1 cellular context compared by ENCODE assay signal in the genomic region with DNA sequence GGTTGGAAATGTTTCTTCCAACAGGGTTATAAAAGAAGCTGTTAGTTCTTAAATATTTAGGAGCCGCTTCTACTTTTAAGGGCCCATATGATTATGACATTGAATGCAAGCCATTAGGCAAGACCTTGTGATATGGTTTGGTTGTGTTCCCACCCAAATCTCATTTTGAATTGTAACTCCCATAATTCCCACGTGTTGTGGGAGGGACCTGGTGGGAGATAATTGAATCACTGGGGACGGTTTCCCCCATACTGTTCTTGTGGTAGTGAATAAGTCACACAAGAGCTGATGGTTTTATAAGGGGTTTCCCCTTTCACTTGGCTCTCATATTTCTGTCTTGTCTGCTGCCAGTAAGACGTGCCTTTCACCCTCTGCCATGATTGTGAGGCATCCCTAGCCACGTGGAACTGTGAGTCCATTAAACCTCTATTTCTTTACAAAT.
TF ChIP-seq lines count a peak whose summit lies in the region.

No MANE protein-coding gene starts in this region.

TF ChIP-seq in GM12878, 131 proteins besides CTCF, POLR2A, EP300 and RAD21:
- TF ChIP-seq ZBED1 (IDR thresholded peaks at IDR 0.05; ENCODE audit: borderline replicate concordance): 0 out of 2 replicates have a peak, but pooled peaks have one; percentile 34
- TF ChIP-seq IKZF2 (IDR thresholded peaks at IDR 0.05): peak in 1 of 2 experiments; percentile 39; a peak in 2 of 4 replicates
- TF ChIP-seq, protein P1, sequence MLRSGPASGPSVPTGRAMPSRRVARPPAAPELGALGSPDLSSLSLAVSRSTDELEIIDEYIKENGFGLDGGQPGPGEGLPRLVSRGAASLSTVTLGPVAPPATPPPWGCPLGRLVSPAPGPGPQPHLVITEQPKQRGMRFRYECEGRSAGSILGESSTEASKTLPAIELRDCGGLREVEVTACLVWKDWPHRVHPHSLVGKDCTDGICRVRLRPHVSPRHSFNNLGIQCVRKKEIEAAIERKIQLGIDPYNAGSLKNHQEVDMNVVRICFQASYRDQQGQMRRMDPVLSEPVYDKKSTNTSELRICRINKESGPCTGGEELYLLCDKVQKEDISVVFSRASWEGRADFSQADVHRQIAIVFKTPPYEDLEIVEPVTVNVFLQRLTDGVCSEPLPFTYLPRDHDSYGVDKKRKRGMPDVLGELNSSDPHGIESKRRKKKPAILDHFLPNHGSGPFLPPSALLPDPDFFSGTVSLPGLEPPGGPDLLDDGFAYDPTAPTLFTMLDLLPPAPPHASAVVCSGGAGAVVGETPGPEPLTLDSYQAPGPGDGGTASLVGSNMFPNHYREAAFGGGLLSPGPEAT (IDR thresholded peaks at IDR 0.05; ENCODE audit: low read depth): peak; percentile 31; the same call in 1 of the 2 replicates
- peak; percentile 32; the same call in 1 of the 2 replicates for TF ChIP-seq RUNX3 (IDR thresholded peaks at IDR 0.05; ENCODE audit: low read length)
- 0 out of 2 replicates have a peak, but pooled peaks have one; percentile 34 for TF ChIP-seq NBN (IDR thresholded peaks at IDR 0.05)
- TF ChIP-seq MEF2B (IDR thresholded peaks at IDR 0.05; ENCODE audit: partially characterized antibody, poor library complexity, severe bottlenecking): peak; percentile 81
- peak in 1 of 2 experiments; percentile 55; a peak in 1 of 4 replicates for TF ChIP-seq BHLHE40 (IDR thresholded peaks at IDR 0.05; ENCODE audit: borderline replicate concordance in 1 of 2, low read depth in 2 of 2, low read length in 1 of 2)
- 0 out of 2 replicates have a peak, but pooled peaks have one; percentile 45 for TF ChIP-seq ZNF687 (IDR thresholded peaks at IDR 0.05)
- 0 out of 2 replicates have a peak, but pooled peaks have one; percentile 8 for TF ChIP-seq JUNB (IDR thresholded peaks at IDR 0.05)
- peak; percentile 29; the same call in 1 of the 2 replicates for TF ChIP-seq PKNOX1 (IDR thresholded peaks at IDR 0.05)
- 0 out of 2 replicates have a peak, but pooled peaks have one; percentile 39 for TF ChIP-seq POLR2AphosphoS5 (IDR thresholded peaks at IDR 0.05; ENCODE audit: low read length)
- TF ChIP-seq YY1 (IDR thresholded peaks at IDR 0.05; ENCODE audit: low read depth, low read length): 0 out of 2 replicates have a peak, but pooled peaks have one; percentile 22
